19 cellular contexts compared by ENCODE assay signal in the genomic region with DNA sequence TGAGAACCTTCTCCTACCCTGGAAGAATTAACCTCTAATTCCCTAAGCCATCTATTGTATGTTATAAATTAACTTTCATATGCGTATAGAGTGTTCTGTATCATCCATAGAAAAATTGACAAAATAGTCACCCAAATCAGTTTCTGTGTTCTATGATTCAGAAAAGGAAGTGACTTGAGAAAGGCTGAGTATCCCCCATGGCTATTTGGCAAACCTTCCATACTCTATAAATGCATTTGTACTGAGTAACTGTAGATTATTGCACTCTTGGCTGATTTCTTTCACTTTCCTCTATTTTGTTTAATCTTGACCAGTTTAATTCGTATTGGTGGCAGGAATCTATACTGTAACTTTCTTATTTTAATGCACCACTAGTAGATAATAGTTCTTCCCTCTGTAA.
DNase-seq lines count a peak whose midpoint lies in the region; ATAC-seq and TF ChIP-seq lines count a peak whose summit lies in the region.
"Had no signal": no experiment of that assay in that cellular context is flagged by ENCODE, and none has a peak within 500 bp of the region (broad histone marks: within the 10 kb centered on the region; RNA-seq: fewer than 3 reads in every experiment).

No MANE protein-coding gene starts in this region.

- peak overlapping the region; percentile 89 for H3K27ac ChIP-seq in brain microvascular endothelial cell
- no peak overlapping the region for H3K27ac ChIP-seq in GM23338 (ENCODE audit: low read depth)
- H3K27ac ChIP-seq: neutrophil had no signal

- H3K27ac Mint-ChIP-seq in GM23338: no peak overlapping the region
- H3K27ac Mint-ChIP-seq: activated T-helper 1 cell treated with anti-CD3 and anti-CD28 coated beads, Interleukin-12 subunit alpha, Interleukin-12 subunit beta, Interleukin-2, Interleukin-4 antibody, amounts not matched to agents 30 ng/mL and 10 ng/mL and 1 ng/mL, durations not matched to agents 14 hours and 24 hours and 36 hours; CD4-positive, CD25-positive, alpha-beta regulatory T cell had no signal

- H3F3A ChIP-seq in GM23338 (replicated peaks; ENCODE audit: low read depth): no peaks in the 10 kb centered on the region

- no peaks in the 10 kb centered on the region for H3K4me1 ChIP-seq in GM23338 (ENCODE audit: insufficient read depth)

- peaks cover 11% of the 10 kb centered on the region; the same call in 2 of the 3 replicates for H3K4me1 Mint-ChIP-seq in GM23338
- H3K4me1 Mint-ChIP-seq: CD4-positive, CD25-positive, alpha-beta regulatory T cell had no signal

- no peak overlapping the region for H3K4me3 Mint-ChIP-seq in GM23338
- H3K4me3 Mint-ChIP-seq: activated T-helper 1 cell treated with anti-CD3 and anti-CD28 coated beads, Interleukin-12 subunit alpha, Interleukin-12 subunit beta, Interleukin-2, Interleukin-4 antibody, amounts not matched to agents 30 ng/mL and 10 ng/mL and 1 ng/mL, durations not matched to agents 14 hours and 24 hours and 36 hours; CD4-positive, CD25-positive, alpha-beta regulatory T cell had no signal

- no peaks in the 10 kb centered on the region for H3K79me2 ChIP-seq in GM23338 (replicated peaks; ENCODE audit: insufficient read depth)

- POLR2A ChIA-PET in AG04449 (lab: Yijun Ruan, JAX): no interaction called here

- CTCF ChIA-PET in AG04449 (lab: Yijun Ruan, JAX): no interaction called here

- peaks cover 2% of the 10 kb centered on the region for H3K27me3 Mint-ChIP-seq in GM23338 (ENCODE audit: insufficient read depth, low read depth, poor library complexity)
- H3K27me3 Mint-ChIP-seq: CD4-positive, CD25-positive, alpha-beta regulatory T cell had no signal

- H4K20me1 ChIP-seq in GM23338 (replicated peaks; ENCODE audit: insufficient read depth): no peaks in the 10 kb centered on the region

- peaks cover 3% of the 10 kb centered on the region; the same call in 1 of the 2 replicates for H3K9me2 ChIP-seq in GM23338 (ENCODE audit: insufficient read depth)

- TF ChIP-seq CTCF in AG04449 (IDR thresholded peaks at IDR 0.05; ENCODE audit: insufficient read depth, low read length, missing control alignments): no peak
- TF ChIP-seq CTCF in brain microvascular endothelial cell (IDR thresholded peaks at IDR 0.05; ENCODE audit: low read depth, low read length, missing control alignments): no peak
- no peak for TF ChIP-seq CTCF in foreskin fibroblast (IDR thresholded peaks at IDR 0.05; ENCODE audit: low read depth, low read length)
- no peak for TF ChIP-seq CTCF in GM20000 (IDR thresholded peaks at IDR 0.05; ENCODE audit: extremely low read depth, missing control alignments)
- TF ChIP-seq CTCF in GM23338 (conservative IDR thresholded peaks at IDR 0.05; ENCODE audit: low read depth in 2 of 2): no peak

- H3K4me3 ChIP-seq in AG04449 (ENCODE audit: low read depth, low read length) (no peak overlapping the region), brain microvascular endothelial cell (ENCODE audit: low read depth, low read length) (no peak overlapping the region), foreskin fibroblast (ENCODE audit: low read depth in 1 of 2, low read length in 2 of 2) (no peak overlapping the region), GM23338 (no peak overlapping the region)

- ATAC-seq in left cardiac atrium (no peak), GM23338 (no peak)
- ATAC-seq: left ventricle myocardium superior; stimulated activated naive CD8-positive, alpha-beta T cell treated with anti-CD3 and anti-CD28 coated beads, Interleukin-15, Interleukin-2, amounts not matched to agents 100 U/mL and 50 U/mL, for 24 hours had no signal

- H3K36me3 Mint-ChIP-seq in GM23338 (ENCODE audit: low read depth): no peaks in the 10 kb centered on the region
- H3K36me3 Mint-ChIP-seq: CD4-positive, CD25-positive, alpha-beta regulatory T cell had no signal

- H2AFZ ChIP-seq in GM23338: no peak overlapping the region

- no peaks in the 10 kb centered on the region for H3K9me3 Mint-ChIP-seq in GM23338
- H3K9me3 Mint-ChIP-seq: activated T-helper 1 cell treated with anti-CD3 and anti-CD28 coated beads, Interleukin-12 subunit alpha, Interleukin-12 subunit beta, Interleukin-2, Interleukin-4 antibody, amounts not matched to agents 30 ng/mL and 10 ng/mL and 1 ng/mL, durations not matched to agents 14 hours and 24 hours and 36 hours had no signal

- no peak overlapping the region for H3K4me2 ChIP-seq in GM23338

- H3K36me3 ChIP-seq in brain microvascular endothelial cell (replicated peaks) (no peaks in the 10 kb centered on the region), GM23338 (ENCODE audit: insufficient read depth) (no peaks in the 10 kb centered on the region)
- H3K36me3 ChIP-seq: neutrophil had no signal

- intact Hi-C loops in left cardiac atrium (cut with DNase I): no loop called here

- peak; percentile 3 for DNase-seq in AG04449 (ENCODE audit: low read depth, low spot score)
- peak; percentile 17 for DNase-seq in HT1080 (ENCODE audit: low read depth)
- DNase-seq in brain microvascular endothelial cell: peak; percentile 57
- DNase-seq in foreskin fibroblast: peak; percentile 75 to 90
- DNase-seq in left cardiac atrium: no peak
- no peak for DNase-seq in H4 (ENCODE audit: low spot score)
- DNase-seq in GM20000 (ENCODE audit: low spot score): no peak
- DNase-seq in GM23338 (ENCODE audit: low spot score): no peak
- DNase-seq: activated CD4-positive, CD25-positive, alpha-beta regulatory T cell treated with anti-CD3 and anti-CD28 coated beads, Interleukin-2, amount 50 U/mL, for 72 hours; CD4-positive, CD25-positive, alpha-beta regulatory T cell; DMS53; effector memory CD4-positive, alpha-beta T cell; left ventricle myocardium superior; NCI-H1048; NCI-H2081 treated with DMSO at 0.1 percent for 48 hours; NCI-H524; stimulated activated naive CD8-positive, alpha-beta T cell treated with anti-CD3 and anti-CD28 coated beads, Interleukin-15, Interleukin-2, amounts not matched to agents 100 U/mL and 50 U/mL, for 24 hours had no signal

- in situ Hi-C loops in brain microvascular endothelial cell (cut with HindIII; ENCODE audit: low pct_ligation_motif_present, low sequenced_read_pairs): no loop called here

- H3K27me3 ChIP-seq in brain microvascular endothelial cell (replicated peaks) (no peaks in the 10 kb centered on the region), GM23338 (ENCODE audit: insufficient read depth) (no peaks in the 10 kb centered on the region)
- H3K27me3 ChIP-seq: neutrophil had no signal

TF ChIP-seq in GM23338, 12 proteins besides CTCF, POLR2A, EP300 and RAD21 (continues in another document):
- TF ChIP-seq EZH2phosphoT487 (IDR thresholded peaks at IDR 0.05; ENCODE audit: unreplicated experiment): no peak
- no peak for TF ChIP-seq ZNF114 (CRISPR knock-in tag; IDR thresholded peaks at IDR 0.05)
- TF ChIP-seq JUNB (IDR thresholded peaks at IDR 0.05; ENCODE audit: unreplicated experiment): no peak
- no peak for TF ChIP-seq NANOG (IDR thresholded peaks at IDR 0.05; ENCODE audit: borderline replicate concordance)
- TF ChIP-seq, protein P1, sequence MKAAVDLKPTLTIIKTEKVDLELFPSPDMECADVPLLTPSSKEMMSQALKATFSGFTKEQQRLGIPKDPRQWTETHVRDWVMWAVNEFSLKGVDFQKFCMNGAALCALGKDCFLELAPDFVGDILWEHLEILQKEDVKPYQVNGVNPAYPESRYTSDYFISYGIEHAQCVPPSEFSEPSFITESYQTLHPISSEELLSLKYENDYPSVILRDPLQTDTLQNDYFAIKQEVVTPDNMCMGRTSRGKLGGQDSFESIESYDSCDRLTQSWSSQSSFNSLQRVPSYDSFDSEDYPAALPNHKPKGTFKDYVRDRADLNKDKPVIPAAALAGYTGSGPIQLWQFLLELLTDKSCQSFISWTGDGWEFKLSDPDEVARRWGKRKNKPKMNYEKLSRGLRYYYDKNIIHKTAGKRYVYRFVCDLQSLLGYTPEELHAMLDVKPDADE (IDR thresholded peaks at IDR 0.05): no peak
- no peak for TF ChIP-seq POLR2AphosphoS5 (IDR thresholded peaks at IDR 0.05; ENCODE audit: low read depth)
- TF ChIP-seq ZNF331 (CRISPR knock-in tag; IDR thresholded peaks at IDR 0.05; ENCODE audit: low read depth): no peak
- no peak for TF ChIP-seq CREB1 (CRISPR knock-in tag; IDR thresholded peaks at IDR 0.05; ENCODE audit: low read depth)
- no peak for TF ChIP-seq EZH2 (IDR thresholded peaks at IDR 0.05; ENCODE audit: low read depth, unreplicated experiment)

Comparison
In these comparisons a context has a peak if more than half of its experiments do, and no peak if none do; other contexts are left out.
1. DNase-seq: peak in AG04449 (single experiment), HT1080 (single experiment), brain microvascular endothelial cell (single experiment) and foreskin fibroblast (2 of 2); none in left cardiac atrium (single experiment), H4 (single experiment), GM20000 (single experiment) and GM23338 (single experiment).